Comparison of ENCODE assay signal across 8 cellular contexts in the genomic region with DNA sequence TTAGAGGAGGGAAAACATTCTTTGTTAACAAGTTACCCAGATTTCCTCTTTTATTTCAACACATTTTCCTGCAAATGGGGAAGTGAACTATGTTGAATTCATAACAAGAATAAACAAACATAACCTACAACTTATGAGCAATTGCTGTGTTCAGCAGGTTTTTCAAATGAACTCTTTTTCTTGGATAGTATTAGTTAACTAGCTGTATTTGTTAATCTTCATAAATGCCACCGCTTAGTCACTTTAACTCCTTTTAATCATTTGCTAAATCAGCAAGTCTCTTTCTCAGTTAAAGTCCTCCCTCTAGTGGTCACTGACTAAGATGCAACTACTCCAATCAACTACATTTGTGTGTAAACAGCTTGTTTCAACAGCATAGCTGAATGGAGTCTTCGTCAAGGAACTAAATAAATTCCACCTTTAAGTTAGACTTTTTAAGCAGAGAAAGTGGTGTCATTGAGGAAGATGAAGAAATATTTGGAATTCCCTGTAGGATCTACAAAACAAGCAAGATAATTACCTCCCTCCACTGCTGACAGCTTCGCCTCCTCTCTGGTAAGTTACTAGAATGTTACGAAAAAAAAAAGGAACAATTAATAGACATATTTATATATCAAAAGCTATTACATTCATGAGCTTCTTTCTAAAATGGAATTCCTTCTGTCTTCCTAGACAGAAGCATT.
DNase-seq lines count a peak whose midpoint lies in the region; ATAC-seq, FAIRE-seq and TF ChIP-seq lines count a peak whose summit lies in the region.
"Had no signal": no experiment of that assay in that cellular context is flagged by ENCODE, and none has a peak within 500 bp of the region (broad histone marks: within the 10 kb centered on the region; RNA-seq: fewer than 3 reads in every experiment).

No MANE protein-coding gene starts in this region.

- ATAC-seq in GM21526 (IDR thresholded peaks at IDR 0.05; ENCODE audit: low FRiP score, unreplicated experiment) (peak; percentile 90), PC-3 (peak; percentile 79)

- H3K27ac ChIP-seq in PC-3 (ENCODE audit: low read length) (no peak overlapping the region), endothelial cell of umbilical vein (ENCODE audit: insufficient read depth, low read depth, low read length) (no peak overlapping the region)

- POLR2A ChIA-PET in PC-3 (lab: Charles Lee; ENCODE audit: unreplicated experiment), result no interaction called here
- POLR2A ChIA-PET in endothelial cell of umbilical vein (lab: Charles Lee), result interaction anchor here (0.6 to 0.7 kb wide), 2 partner anchors 301 to 721 kb away, joined by 3 read pairs; no protein-coding TSS in a partner anchor

- H3K9me2 ChIP-seq in PC-3 (replicated peaks; ENCODE audit: low read length), result no peaks in the 10 kb centered on the region

- no peaks in the 10 kb centered on the region for H3K9me1 ChIP-seq in endothelial cell of umbilical vein (replicated peaks; ENCODE audit: control insufficient read depth, extremely low read depth, insufficient read depth, low read length)

- H3K9ac ChIP-seq in PC-3 (ENCODE audit: low read length), result no peak overlapping the region
- H3K9ac ChIP-seq in endothelial cell of umbilical vein (replicated peaks; ENCODE audit: extremely low read depth, insufficient read depth, low read length), result no peak overlapping the region

- TF ChIP-seq POLR2A in endothelial cell of umbilical vein (IDR thresholded peaks at IDR 0.05; ENCODE audit: low read depth, low read length), result no peak

- no peaks in the 10 kb centered on the region for H3K36me3 ChIP-seq in GM06990 (ENCODE audit: control insufficient read depth, insufficient read depth, low read length)
- H3K36me3 ChIP-seq in PC-3 (ENCODE audit: low read depth, low read length), result no peaks in the 10 kb centered on the region
- H3K36me3 ChIP-seq in endothelial cell of umbilical vein (ENCODE audit: control insufficient read depth in 2 of 2, extremely low read depth in 1 of 2, insufficient read depth in 2 of 2, low read length in 2 of 2), result no peaks in the 10 kb centered on the region
- no peaks in the 10 kb centered on the region for H3K36me3 ChIP-seq in MG63

- H3K4me2 ChIP-seq in PC-3 (ENCODE audit: low read length) (no peak overlapping the region), endothelial cell of umbilical vein (ENCODE audit: insufficient read depth, low read length) (no peak overlapping the region)

- no TSS peak for BruUV-seq in PC-3 (replicated peaks; lab: Mats Ljungman, UMichigan)
- BruUV-seq in endothelial cell of umbilical vein (replicated peaks; lab: Mats Ljungman, UMichigan), result no TSS peak

- no peaks in the 10 kb centered on the region for H3F3A ChIP-seq in PC-3 (ENCODE audit: low read length, unreplicated experiment)

- H4K20me1 ChIP-seq in PC-3 (ENCODE audit: low read length) (no peaks in the 10 kb centered on the region), endothelial cell of umbilical vein (replicated peaks; ENCODE audit: control insufficient read depth, extremely low read depth, insufficient read depth, low read length) (no peaks in the 10 kb centered on the region)

- CTCF ChIA-PET in PC-3 (lab: Charles Lee) (interaction anchor here (0.5 to 1.2 kb wide), 14 partner anchors 347 to 1638 kb away, joined by 3 to 12 read pairs (median 4); no protein-coding TSS in a partner anchor), endothelial cell of umbilical vein (lab: Charles Lee) (interaction anchor here (0.6 to 7.1 kb wide), 57 partner anchors 10 to 1825 kb away, joined by 3 to 132 read pairs (median 4); partner anchors contain the start of gene ROBO2)

- peak; percentile 70 for TF ChIP-seq CTCF in GM06990 (IDR thresholded peaks at IDR 0.05; ENCODE audit: insufficient read depth, low read length, poor library complexity, severe bottlenecking)
- peak; percentile 97 for TF ChIP-seq CTCF in PC-3 (conservative IDR thresholded peaks at IDR 0.05; ENCODE audit: low read depth, low read length)
- TF ChIP-seq CTCF in endothelial cell of umbilical vein (IDR thresholded peaks at IDR 0.05; ENCODE audit: extremely low read depth in 1 of 2, insufficient read depth in 1 of 2, low read depth in 1 of 2, low read length in 2 of 2), result peak; percentile 54 to 61

- no peaks in the 10 kb centered on the region for H3K27me3 ChIP-seq in GM06990 (replicated peaks; ENCODE audit: control insufficient read depth, insufficient read depth, low read length)
- no peaks in the 10 kb centered on the region for H3K27me3 ChIP-seq in PC-3 (ENCODE audit: low read length)
- no peaks in the 10 kb centered on the region for H3K27me3 ChIP-seq in endothelial cell of umbilical vein (ENCODE audit: control insufficient read depth in 2 of 2, insufficient read depth in 2 of 2, low read length in 2 of 2)
- no peaks in the 10 kb centered on the region for H3K27me3 ChIP-seq in MG63

- no peak overlapping the region for H2AFZ ChIP-seq in PC-3 (ENCODE audit: low read length)
- H2AFZ ChIP-seq in endothelial cell of umbilical vein (ENCODE audit: low read depth, low read length), result no peak overlapping the region

- intact Hi-C loops in PC-3 (cut with micrococcal nuclease) (loop anchor here (1.0 to 5.0 kb wide), 8 partner anchors 138 to 1607 kb away; no protein-coding TSS in a partner anchor), endothelial cell of umbilical vein (cut with micrococcal nuclease) (loop anchor here (1.0 to 5.0 kb wide), 8 partner anchors 368 to 1607 kb away; no protein-coding TSS in a partner anchor)

- no peak overlapping the region for H3K4me3 ChIP-seq in GM06990 (replicated peaks; ENCODE audit: low read depth, low read length)
- H3K4me3 ChIP-seq in PC-3 (ENCODE audit: low read length), result no peak overlapping the region
- H3K4me3 ChIP-seq in endothelial cell of umbilical vein (replicated peaks in 1 of 3; ENCODE audit: insufficient read depth in 1 of 3, low read depth in 1 of 3, low read length in 3 of 3), result no peak overlapping the region
- no peak overlapping the region for H3K4me3 ChIP-seq in MG63

- H3K4me1 ChIP-seq in PC-3 (ENCODE audit: insufficient read depth, low read length), result peaks cover 13% of the 10 kb centered on the region
- H3K4me1 ChIP-seq in endothelial cell of umbilical vein (ENCODE audit: control insufficient read depth, extremely low read depth, insufficient read depth, low read length), result peaks cover 31% of the 10 kb centered on the region

- peak; percentile 64 for FAIRE-seq in endothelial cell of umbilical vein (lab: Jason Lieb, UNC)

- H3K79me2 ChIP-seq in PC-3 (ENCODE audit: low read length), result no peaks in the 10 kb centered on the region
- no peaks in the 10 kb centered on the region for H3K79me2 ChIP-seq in endothelial cell of umbilical vein (ENCODE audit: control insufficient read depth, insufficient read depth, low read length)

- no peaks in the 10 kb centered on the region for H3K9me3 ChIP-seq in PC-3 (ENCODE audit: low read length)
- no peaks in the 10 kb centered on the region for H3K9me3 ChIP-seq in endothelial cell of umbilical vein (replicated peaks; ENCODE audit: control insufficient read depth, insufficient read depth, low read length)
- no peaks in the 10 kb centered on the region for H3K9me3 ChIP-seq in MG63

- dilution Hi-C loops in endothelial cell of umbilical vein (cut with MboI; ENCODE audit: extremely low pct_ligation_motif_present, low sequenced_read_pairs), result no loop called here

- DNase-seq in GM06990 (ENCODE audit: extremely low read depth, insufficient read length) (no peak), HS-27A (ENCODE audit: low read depth) (peak; percentile 26), PC-3 (peak; percentile 93), endothelial cell of umbilical vein (ENCODE audit: low read depth, low spot score) (peak; percentile 84), myocyte (ENCODE audit: low read depth) (peak; percentile 72), MG63 (no peak)
- DNase-seq: activated naive CD8-positive, alpha-beta T cell treated with anti-CD3 and anti-CD28 coated beads, Interleukin-2, amount 10 ng/mL, durations not matched to agents 7 days and 5 days had no signal

TF ChIP-seq in endothelial cell of umbilical vein, 7 proteins besides CTCF, POLR2A, EP300 and RAD21:
- TF ChIP-seq FOS (IDR thresholded peaks at IDR 0.05; ENCODE audit: borderline replicate concordance, insufficient read depth, low read length), result no peak

Comparison
In these comparisons a context has a peak if more than half of its experiments do, and no peak if none do; other contexts are left out.
1. DNase-seq: peak in HS-27A (single experiment), PC-3 (single experiment), endothelial cell of umbilical vein (single experiment) and myocyte (single experiment); none in GM06990 (single experiment) and MG63 (single experiment).
2. Peak in every context shown above with its lines, with median percentiles within 50 percentile points of each other: CTCF ChIP-seq.